In the genomic region with DNA sequence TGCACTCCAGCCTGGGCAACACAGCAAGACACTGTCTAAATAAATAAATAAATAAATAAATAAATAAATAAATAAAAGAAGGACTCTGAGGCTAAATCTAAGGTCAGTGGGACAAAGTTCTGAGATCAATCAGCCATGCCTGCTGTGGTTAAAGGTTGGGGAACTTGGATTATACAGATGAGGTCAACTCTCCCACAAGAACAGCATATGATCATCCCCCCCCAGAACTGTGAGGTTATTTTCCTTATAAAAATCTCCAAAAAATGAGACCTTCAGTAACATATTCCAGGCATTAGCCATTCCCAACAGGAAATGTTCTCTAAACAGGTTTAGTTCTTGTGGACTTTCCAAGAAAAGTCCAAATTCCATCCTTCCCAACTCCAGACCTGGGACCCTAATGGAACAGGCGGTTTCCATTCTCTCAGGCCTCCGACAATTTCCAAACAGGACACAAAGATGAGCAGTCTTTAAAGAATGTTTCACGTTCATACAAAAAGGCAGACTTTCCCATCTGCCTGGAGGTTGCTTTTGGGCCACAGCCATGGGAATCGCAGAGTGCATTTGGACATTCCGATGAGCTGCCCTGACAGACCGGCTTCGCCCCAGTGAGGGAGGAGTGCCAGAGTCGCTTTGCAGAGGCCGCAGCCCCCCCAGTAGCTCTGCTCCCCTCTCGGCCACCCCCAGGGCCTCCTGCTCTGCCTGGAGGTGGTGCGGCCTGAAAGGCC, we compare ENCODE assay signal across 13 cellular contexts.
A peak's percentile ranks its signal among the peaks of the same experiment; 100 is the strongest.
DNase-seq lines count a peak whose midpoint lies in the region; ATAC-seq and TF ChIP-seq lines count a peak whose summit lies in the region.
"Had no signal": no experiment of that assay in that cellular context is flagged by ENCODE, and none has a peak within 500 bp of the region (broad histone marks: within the 10 kb centered on the region; RNA-seq: fewer than 3 reads in every experiment).

No MANE protein-coding gene starts in this region.

- H3K36me3 Mint-ChIP-seq in chondrocyte (ENCODE audit: low read depth), result peaks cover 5% of the 10 kb centered on the region

- 0 out of 2 replicates have a peak, but pooled peaks cover 5% of the 10 kb centered on the region for H3K27me3 ChIP-seq in GM23248 (replicated peaks; ENCODE audit: insufficient read depth)
- no peaks in the 10 kb centered on the region for H3K27me3 ChIP-seq in right cardiac atrium (ENCODE audit: control insufficient read depth, insufficient read depth)
- no peaks in the 10 kb centered on the region for H3K27me3 ChIP-seq in A673 (replicated peaks; ENCODE audit: insufficient read depth, low read depth, low read length, poor library complexity)

- no peak overlapping the region for H3K4me3 ChIP-seq in GM23248
- H3K4me3 ChIP-seq in right cardiac atrium (ENCODE audit: low read length), result no peak overlapping the region
- H3K4me3 ChIP-seq in A673 (ENCODE audit: low read depth, low read length, poor library complexity, severe bottlenecking), result no peak overlapping the region

- no peaks in the 10 kb centered on the region for H3K9me3 ChIP-seq in GM23248 (ENCODE audit: low read depth)
- peaks cover 2% of the 10 kb centered on the region for H3K9me3 ChIP-seq in right cardiac atrium (ENCODE audit: control insufficient read depth, low read length)
- no peaks in the 10 kb centered on the region for H3K9me3 ChIP-seq in A673 (ENCODE audit: low read depth, low read length, poor library complexity, severe bottlenecking)

- H3K27ac ChIP-seq in GM23248 (no peak overlapping the region), right cardiac atrium (ENCODE audit: low read length) (peak overlapping the region; percentile 18), A673 (ENCODE audit: low read depth, low read length, poor library complexity, severe bottlenecking) (no peak overlapping the region)

- H3K4me3 Mint-ChIP-seq in chondrocyte (ENCODE audit: unreplicated experiment), result peak overlapping the region; percentile 10
- H3K4me3 Mint-ChIP-seq: nephron progenitor cell had no signal

- H3K4me1 Mint-ChIP-seq in chondrocyte (ENCODE audit: low read depth), result peaks cover 78% of the 10 kb centered on the region

- BruUV-seq in A673 (replicated peaks; lab: Mats Ljungman, UMichigan), result no TSS peak

- intact Hi-C loops in right cardiac atrium (cut with DNase I) (no loop called here), A673 (cut with micrococcal nuclease; ENCODE audit: unreplicated experiment) (no loop called here)

- peaks cover 10% of the 10 kb centered on the region for H3K9me3 Mint-ChIP-seq in chondrocyte (ENCODE audit: low read depth)

- H3K36me3 ChIP-seq in GM23248 (ENCODE audit: low read depth) (no peaks in the 10 kb centered on the region), A673 (ENCODE audit: insufficient read depth, low read length, poor library complexity, severe bottlenecking) (no peaks in the 10 kb centered on the region)

- no peaks in the 10 kb centered on the region for H3K9me2 ChIP-seq in GM23248 (ENCODE audit: insufficient read depth)

- H3K9ac ChIP-seq in GM23248, result no peak overlapping the region

- peak; percentile 51 to 56 for ATAC-seq in right cardiac atrium
- ATAC-seq: esophagus mucosa had no signal

- H3K4me2 ChIP-seq in GM23248 (ENCODE audit: unreplicated experiment), result no peak overlapping the region

- H3K4me1 ChIP-seq in GM23248 (ENCODE audit: insufficient read depth) (no peaks in the 10 kb centered on the region), right cardiac atrium (ENCODE audit: control insufficient read depth, insufficient read depth, low read length) (no peaks in the 10 kb centered on the region), A673 (ENCODE audit: insufficient read depth, low read length, poor library complexity, severe bottlenecking) (no peaks in the 10 kb centered on the region)

- H3K27me3 Mint-ChIP-seq in chondrocyte (ENCODE audit: low read depth), result no peaks in the 10 kb centered on the region

- in situ Hi-C loops in GM23248 (cut with MboI), result no loop called here

- DNase-seq in GM23248 (peak; percentile 24), chondrocyte (ENCODE audit: low spot score) (no peak), right cardiac atrium (peak; percentile 26 to 67 (median 55)), smooth muscle cell of the brain vasculature (ENCODE audit: low read depth, low spot score) (peak; percentile 76), A673 (ENCODE audit: low spot score) (no peak), KG1 (lab: John Stamatoyannopoulos, UW) (no peak), dermis blood vessel endothelial cell (no peak)
- DNase-seq in stimulated activated CD4-positive, alpha-beta T cell treated with anti-CD3 and anti-CD28 coated beads, Interleukin-1b, Interleukin-23, amount 100 ng/mL, for 48 hours, result no peak
- DNase-seq: kidney, MV-4-11, NCI-H69, nephron progenitor cell had no signal

- WGBS in GM23248 (ENCODE audit: low coverage in 1 of 2, low lambda C conversion rate in 2 of 2, missing lambda C conversion rate in 2 of 2), 2 experiments, result 71 to 80% methylated on average over 11 of the region's 11 CpGs
- 59% methylated on average over 11 of the region's 11 CpGs for WGBS in right cardiac atrium

- CTCF ChIA-PET in A673 (lab: Charles Lee), result no interaction called here

- H4K20me1 ChIP-seq in GM23248 (ENCODE audit: insufficient read depth), result no peaks in the 10 kb centered on the region

- H3F3A ChIP-seq in GM23248 (ENCODE audit: insufficient read depth), result no peaks in the 10 kb centered on the region

- no peaks in the 10 kb centered on the region for H3K79me2 ChIP-seq in GM23248 (ENCODE audit: insufficient read depth)

- no peak overlapping the region for H2AFZ ChIP-seq in GM23248

- POLR2A ChIA-PET in A673 (lab: Charles Lee; ENCODE audit: low non-redundant PET), result no interaction called here

- H3K27ac Mint-ChIP-seq in chondrocyte (ENCODE audit: unreplicated experiment), result peak overlapping the region; percentile 95
- H3K27ac Mint-ChIP-seq: nephron progenitor cell had no signal

- TF ChIP-seq CTCF in chondrocyte (IDR thresholded peaks at IDR 0.05) (no peak), A673 (conservative IDR thresholded peaks at IDR 0.05; ENCODE audit: low read depth, low read length) (no peak)

Comparison
In these comparisons a context has a peak if more than half of its experiments do, and no peak if none do; other contexts are left out.
1. DNase-seq: peak in GM23248 (single experiment), right cardiac atrium (3 of 3) and smooth muscle cell of the brain vasculature (single experiment); none in chondrocyte (single experiment), A673 (single experiment), KG1 (single experiment), dermis blood vessel endothelial cell (single experiment) and stimulated activated CD4-positive, alpha-beta T cell treated with anti-CD3 and anti-CD28 coated beads, Interleukin-1b, Interleukin-23, amount 100 ng/mL, for 48 hours (single experiment).